23 cellular contexts compared by ENCODE assay signal in genomic region chr7:114650491-114650890, GRCh38.
"Had no signal": no experiment of that assay in that cellular context is flagged by ENCODE, and none has a peak within 500 bp of the region (broad histone marks: within the 10 kb centered on the region; RNA-seq: fewer than 3 reads in every experiment).

No MANE protein-coding gene starts in this region.

- H3K4me1 Mint-ChIP-seq: activated CD4-positive, alpha-beta T cell treated with anti-CD3 and anti-CD28 coated beads, Interleukin-2, amount 10 ng/mL, durations not matched to agents 7 days and 5 days; activated CD8-positive, alpha-beta memory T cell treated with anti-CD3 and anti-CD28 coated beads, Interleukin-2, amount 10 ng/mL, durations not matched to agents 7 days and 5 days; activated naive CD4-positive, alpha-beta T cell treated with anti-CD3 and anti-CD28 coated beads, Interleukin-2, amount 10 ng/mL, durations not matched to agents 7 days and 5 days; naive thymus-derived CD8-positive, alpha-beta T cell; stimulated activated effector memory CD8-positive, alpha-beta T cell treated with anti-CD3 and anti-CD28 coated beads, Interleukin-12 subunit alpha, Interleukin-12 subunit beta, amount 100 ng/mL, for 72 hours had no signal

- H3K27ac ChIP-seq: coronary artery, heart left ventricle, lower lobe of right lung, neural progenitor cell, right lobe of liver, skin epidermis, stomach, suprapubic skin, tibial nerve, VCaP had no signal

- DNase-seq: activated CD4-positive, alpha-beta T cell treated with anti-CD3 and anti-CD28 coated beads, Interleukin-2, amount 10 ng/mL, durations not matched to agents 7 days and 5 days; activated CD4-positive, CD25-positive, alpha-beta regulatory T cell treated with anti-CD3 and anti-CD28 coated beads, Interleukin-2, amount 50 U/mL, for 72 hours; activated CD8-positive, alpha-beta memory T cell treated with anti-CD3 and anti-CD28 coated beads, Interleukin-2, amount 10 ng/mL, durations not matched to agents 7 days and 5 days; activated CD8-positive, alpha-beta T cell treated with anti-CD3 and anti-CD28 coated beads for 36 hours; activated effector memory CD4-positive, alpha-beta T cell treated with anti-CD3 and anti-CD28 coated beads, Interleukin-2, amount 50 U/mL, for 16 hours; activated naive CD4-positive, alpha-beta T cell treated with anti-CD3 and anti-CD28 coated beads, Interleukin-2, amount 10 ng/mL, durations not matched to agents 7 days and 5 days; activated T-cell treated with anti-CD3 and anti-CD28 coated beads for 4 hours; cerebellar nuclear complex; heart left ventricle; lower lobe of right lung; naive thymus-derived CD8-positive, alpha-beta T cell; posterior cingulate gyrus; right lobe of liver; stimulated activated CD4-positive, alpha-beta T cell treated with anti-CD3 and anti-CD28 coated beads, Interleukin-1b, Interleukin-23, amount 100 ng/mL, for 48 hours; stomach had no signal

- H3K9me3 ChIP-seq: heart left ventricle, lower lobe of right lung, right lobe of liver, stomach, suprapubic skin, tibial nerve had no signal

- H3K4me3 ChIP-seq: coronary artery, heart left ventricle, lower lobe of right lung, neural progenitor cell, right lobe of liver, skin epidermis, stomach, suprapubic skin, tibial nerve had no signal

- H3K27me3 ChIP-seq: heart left ventricle, neural progenitor cell, right lobe of liver, stomach, suprapubic skin, tibial nerve had no signal

- H3K4me1 ChIP-seq: heart left ventricle, lower lobe of right lung, right lobe of liver, suprapubic skin, tibial nerve had no signal

- H3K4me3 Mint-ChIP-seq: activated CD4-positive, alpha-beta T cell treated with anti-CD3 and anti-CD28 coated beads, Interleukin-2, amount 10 ng/mL, durations not matched to agents 7 days and 5 days; activated CD8-positive, alpha-beta memory T cell treated with anti-CD3 and anti-CD28 coated beads, Interleukin-2, amount 10 ng/mL, durations not matched to agents 7 days and 5 days; activated CD8-positive, alpha-beta T cell treated with anti-CD3 and anti-CD28 coated beads for 36 hours; activated naive CD4-positive, alpha-beta T cell treated with anti-CD3 and anti-CD28 coated beads, Interleukin-2, amount 10 ng/mL, durations not matched to agents 7 days and 5 days; naive thymus-derived CD8-positive, alpha-beta T cell; neural progenitor cell; stimulated activated effector memory CD8-positive, alpha-beta T cell treated with anti-CD3 and anti-CD28 coated beads, Interleukin-12 subunit alpha, Interleukin-12 subunit beta, amount 100 ng/mL, for 72 hours had no signal

- H3K27ac Mint-ChIP-seq: activated CD4-positive, alpha-beta T cell treated with anti-CD3 and anti-CD28 coated beads, Interleukin-2, amount 10 ng/mL, durations not matched to agents 7 days and 5 days; activated CD8-positive, alpha-beta memory T cell treated with anti-CD3 and anti-CD28 coated beads, Interleukin-2, amount 10 ng/mL, durations not matched to agents 7 days and 5 days; activated CD8-positive, alpha-beta T cell treated with anti-CD3 and anti-CD28 coated beads for 36 hours; activated naive CD4-positive, alpha-beta T cell treated with anti-CD3 and anti-CD28 coated beads, Interleukin-2, amount 10 ng/mL, durations not matched to agents 7 days and 5 days; naive thymus-derived CD8-positive, alpha-beta T cell; neural progenitor cell; stimulated activated effector memory CD8-positive, alpha-beta T cell treated with anti-CD3 and anti-CD28 coated beads, Interleukin-12 subunit alpha, Interleukin-12 subunit beta, amount 100 ng/mL, for 72 hours had no signal

- H3K9me3 Mint-ChIP-seq: activated CD4-positive, alpha-beta T cell treated with anti-CD3 and anti-CD28 coated beads, Interleukin-2, amount 10 ng/mL, durations not matched to agents 7 days and 5 days; activated CD8-positive, alpha-beta T cell treated with anti-CD3 and anti-CD28 coated beads for 36 hours; activated naive CD4-positive, alpha-beta T cell treated with anti-CD3 and anti-CD28 coated beads, Interleukin-2, amount 10 ng/mL, durations not matched to agents 7 days and 5 days; naive thymus-derived CD8-positive, alpha-beta T cell; neural progenitor cell; stimulated activated effector memory CD8-positive, alpha-beta T cell treated with anti-CD3 and anti-CD28 coated beads, Interleukin-12 subunit alpha, Interleukin-12 subunit beta, amount 100 ng/mL, for 72 hours had no signal

- ATAC-seq: activated CD8-positive, alpha-beta memory T cell treated with anti-CD3 and anti-CD28 coated beads, Interleukin-2, amount 10 ng/mL, durations not matched to agents 7 days and 5 days; activated CD8-positive, alpha-beta T cell treated with anti-CD3 and anti-CD28 coated beads for 36 hours; left lobe of liver; lower lobe of right lung; naive thymus-derived CD8-positive, alpha-beta T cell; right lobe of liver; stimulated activated effector memory CD8-positive, alpha-beta T cell treated with anti-CD3 and anti-CD28 coated beads, Interleukin-12 subunit alpha, Interleukin-12 subunit beta, amount 100 ng/mL, for 72 hours had no signal

- H3K9ac ChIP-seq: neural progenitor cell had no signal

- H3K36me3 ChIP-seq: lower lobe of right lung, neural progenitor cell, right lobe of liver, stomach, tibial nerve had no signal

- H3K4me2 ChIP-seq: neural progenitor cell had no signal

- H3K27me3 Mint-ChIP-seq: activated CD4-positive, alpha-beta T cell treated with anti-CD3 and anti-CD28 coated beads, Interleukin-2, amount 10 ng/mL, durations not matched to agents 7 days and 5 days; activated naive CD4-positive, alpha-beta T cell treated with anti-CD3 and anti-CD28 coated beads, Interleukin-2, amount 10 ng/mL, durations not matched to agents 7 days and 5 days; naive thymus-derived CD8-positive, alpha-beta T cell had no signal

- H3K36me3 Mint-ChIP-seq: activated CD8-positive, alpha-beta memory T cell treated with anti-CD3 and anti-CD28 coated beads, Interleukin-2, amount 10 ng/mL, durations not matched to agents 7 days and 5 days; activated naive CD4-positive, alpha-beta T cell treated with anti-CD3 and anti-CD28 coated beads, Interleukin-2, amount 10 ng/mL, durations not matched to agents 7 days and 5 days; naive thymus-derived CD8-positive, alpha-beta T cell; neural progenitor cell; stimulated activated effector memory CD8-positive, alpha-beta T cell treated with anti-CD3 and anti-CD28 coated beads, Interleukin-12 subunit alpha, Interleukin-12 subunit beta, amount 100 ng/mL, for 72 hours had no signal

- H2AFZ ChIP-seq: neural progenitor cell had no signal
